In the genomic region with DNA sequence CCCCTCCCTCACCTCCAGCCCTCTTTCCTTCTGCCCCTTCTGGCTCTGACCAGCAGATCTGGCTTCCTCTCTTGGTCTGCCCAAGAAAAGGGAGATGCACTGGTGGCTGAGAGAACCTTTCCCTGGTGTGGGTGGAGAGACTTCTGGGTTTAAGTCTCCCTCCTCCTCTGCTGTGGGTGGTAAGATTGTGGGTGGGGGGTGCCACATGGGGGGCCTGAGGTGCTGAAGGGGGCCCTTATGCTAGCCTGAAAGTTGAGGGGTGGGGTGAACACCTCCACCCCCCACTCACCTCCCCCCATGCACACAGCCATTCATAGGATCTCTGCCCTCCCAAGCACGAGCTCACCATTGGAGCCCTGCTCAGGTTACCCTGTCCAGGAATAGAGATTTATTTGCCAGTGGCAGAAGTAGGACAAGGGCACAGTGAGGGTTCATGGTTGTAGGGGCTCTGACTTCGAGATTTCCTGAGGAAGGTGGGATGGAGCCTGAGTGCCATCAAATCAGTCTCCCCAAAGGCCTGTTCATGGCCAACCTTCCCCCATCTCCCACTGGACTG, we compare ENCODE assay signal across 18 cellular contexts. TPM values are rescaled to one million over a fixed set of nuclear protein-coding genes. Genes with fewer than 3 reads are reported as not detected.
DNase-seq lines count a peak whose midpoint lies in the region; ATAC-seq, FAIRE-seq and TF ChIP-seq lines count a peak whose summit lies in the region.
"Had no signal": no experiment of that assay in that cellular context is flagged by ENCODE, and none has a peak within 500 bp of the region (broad histone marks: within the 10 kb centered on the region; RNA-seq: fewer than 3 reads in every experiment).

No MANE protein-coding gene starts in this region.

- BruUV-seq in MCF 10A (replicated peaks; lab: Mats Ljungman, UMichigan): no TSS peak

- H3K9ac ChIP-seq in trophoblast cell (ENCODE audit: low read length): no peak overlapping the region

- H3K9me3 ChIP-seq in lung (ENCODE audit: control insufficient read depth in 2 of 2, insufficient read depth in 1 of 2, low read length in 1 of 2): no peaks in the 10 kb centered on the region
- H3K9me3 ChIP-seq in trophoblast cell (ENCODE audit: insufficient read depth, low read depth, low read length): peaks cover 5% of the 10 kb centered on the region
- H3K9me3 ChIP-seq: Caco-2 had no signal

- H3K79me1 ChIP-seq in trophoblast cell (ENCODE audit: low read length): no peaks in the 10 kb centered on the region

- H3K36me3 ChIP-seq in lung (ENCODE audit: control insufficient read depth in 2 of 2, insufficient read depth in 2 of 2, low read length in 2 of 2): no peaks in the 10 kb centered on the region
- H3K36me3 ChIP-seq in trophoblast cell (ENCODE audit: control insufficient read depth in 1 of 2, insufficient read depth in 2 of 2, low read length in 2 of 2): no peaks in the 10 kb centered on the region

- H3K27me3 ChIP-seq in lung (ENCODE audit: control insufficient read depth, insufficient read depth) (no peaks in the 10 kb centered on the region), trophoblast cell (ENCODE audit: insufficient read depth, low read length) (peaks cover 36% of the 10 kb centered on the region)

- DNase-seq in HTR-8/SVneo (ENCODE audit: insufficient read length, low spot score) (no peak), lung (ENCODE audit: low spot score) (no peak), trophoblast cell (no peak), MCF 10A (ENCODE audit: unreplicated experiment) (no peak), GM19240 (ENCODE audit: insufficient read length, low spot score) (no peak), CD1c-positive myeloid dendritic cell (ENCODE audit: extremely low spot score) (no peak), sciatic nerve (ENCODE audit: low spot score) (no peak)
- DNase-seq: Caco-2; CD8-positive, alpha-beta memory T cell; DND-41; GDM1; H7 had no signal

- no peak overlapping the region for H4K12ac ChIP-seq in trophoblast cell (ENCODE audit: low read depth, low read length)

- no peaks in the 10 kb centered on the region for H3K79me2 ChIP-seq in trophoblast cell (ENCODE audit: control insufficient read depth, insufficient read depth, low read length, poor library complexity)

- POLR2A ChIA-PET in MCF 10A (lab: Yijun Ruan, JAX): interaction anchor here (0.6 kb wide), 1 partner anchor 26 kb away, joined by 4 read pairs; no protein-coding TSS in a partner anchor

- no peak overlapping the region for H2BK5ac ChIP-seq in trophoblast cell (ENCODE audit: low read depth, low read length, poor library complexity)

- FAIRE-seq in HTR-8/SVneo (lab: Jason Lieb, UNC): peak; percentile 20
- FAIRE-seq: GM18507, HepG2 had no signal

- H3K14ac ChIP-seq in trophoblast cell (ENCODE audit: low read length): no peak overlapping the region

- no peaks in the 10 kb centered on the region for H3K9me3 Mint-ChIP-seq in MCF 10A (ENCODE audit: unreplicated experiment)
- H3K9me3 Mint-ChIP-seq: GM23338 had no signal

- H3K27ac ChIP-seq in lung (ENCODE audit: low read depth in 1 of 2, low read length in 1 of 2) (no peak overlapping the region), trophoblast cell (ENCODE audit: low read depth, low read length) (no peak overlapping the region)

- no peak overlapping the region for H2AFZ ChIP-seq in trophoblast cell (ENCODE audit: insufficient read depth, low read length, poor library complexity)
- H2AFZ ChIP-seq: GM23338 had no signal

- no peak overlapping the region for H3K18ac ChIP-seq in trophoblast cell (ENCODE audit: low read length)

- no peaks in the 10 kb centered on the region for H3K36me3 Mint-ChIP-seq in MCF 10A (ENCODE audit: insufficient read depth, unreplicated experiment)
- H3K36me3 Mint-ChIP-seq: CD8-positive, alpha-beta memory T cell had no signal

- no peak overlapping the region for H2AK5ac ChIP-seq in trophoblast cell (ENCODE audit: low read length)

- TF ChIP-seq CTCF in lung (IDR thresholded peaks at IDR 0.05; ENCODE audit: control extremely low read depth, extremely low read depth): no peak
- TF ChIP-seq CTCF in MCF 10A (IDR thresholded peaks at IDR 0.05; ENCODE audit: unreplicated experiment): no peak

- no peak overlapping the region for H3K4me2 ChIP-seq in trophoblast cell (ENCODE audit: low read length)
- H3K4me2 ChIP-seq: GM23338 had no signal

- H3K4me1 ChIP-seq in lung (ENCODE audit: control insufficient read depth in 2 of 2, insufficient read depth in 2 of 2, low read length in 2 of 2): peaks cover 0 to 7% of the 10 kb centered on the region in 2 donors
- peaks cover 6 to 12% of the 10 kb centered on the region in 2 experiments for H3K4me1 ChIP-seq in trophoblast cell (ENCODE audit: control insufficient read depth in 1 of 2, insufficient read depth in 2 of 2, low read length in 2 of 2)
- H3K4me1 ChIP-seq: Caco-2 had no signal

- H2BK120ac ChIP-seq in trophoblast cell (ENCODE audit: insufficient read depth, low read length, poor library complexity): no peak overlapping the region

- intact Hi-C loops in MCF 10A (cut with micrococcal nuclease): no loop called here
- intact Hi-C loops in sciatic nerve (cut with DNase I): no loop called here

- no peak overlapping the region for H4K8ac ChIP-seq in trophoblast cell (ENCODE audit: low read depth, low read length)

- H3K27me3 Mint-ChIP-seq in MCF 10A (ENCODE audit: insufficient read depth, unreplicated experiment): peaks cover 30% of the 10 kb centered on the region

- no peak overlapping the region for H3K4me3 Mint-ChIP-seq in MCF 10A (ENCODE audit: unreplicated experiment)
- H3K4me3 Mint-ChIP-seq: GM23338 had no signal

- no peak overlapping the region for H3K4me3 ChIP-seq in lung
- peak overlapping the region; percentile 20 for H3K4me3 ChIP-seq in trophoblast cell (ENCODE audit: low read depth, low read length)
- H3K4me3 ChIP-seq: GM23338 had no signal

- H3K27ac Mint-ChIP-seq in MCF 10A (ENCODE audit: low read depth, unreplicated experiment): no peak overlapping the region
- H3K27ac Mint-ChIP-seq: CD14-positive monocyte; CD8-positive, alpha-beta memory T cell; GM23338 had no signal

- 66 to 79% methylated on average over 2 of the region's 2 CpGs for WGBS in lung, 2 donors
- WGBS in trophoblast cell (ENCODE audit: extremely low coverage, insufficient coverage, insufficient read length): no CpG with 5 or more reads among the region's 2 CpGs

- H3K4ac ChIP-seq in trophoblast cell (ENCODE audit: low read depth, low read length): no peak overlapping the region

- CTCF ChIA-PET in MCF 10A (lab: Yijun Ruan, JAX): no interaction called here

- no peak overlapping the region for H2BK12ac ChIP-seq in trophoblast cell (ENCODE audit: low read length)

- ATAC-seq in lung (ENCODE audit: insufficient read depth, low FRiP score): peak; percentile 7
- no peak for ATAC-seq in sciatic nerve
- ATAC-seq: GM23338, HepG2 had no signal

- H3K23ac ChIP-seq in trophoblast cell (ENCODE audit: low read length): no peak overlapping the region

- H4K91ac ChIP-seq in trophoblast cell (ENCODE audit: low read depth, low read length): no peak overlapping the region

- H3K4me1 Mint-ChIP-seq in MCF 10A (ENCODE audit: insufficient read depth, unreplicated experiment): peaks cover 34% of the 10 kb centered on the region

RNA-seq across cellular contexts. Expression of a gene that starts 1.7 kb away (rescaled TPM):
- total RNA-seq in lung (1 to 10 TPM in 1 of 2 donors, not detected in 1; 1.7 TPM), MCF 10A (2022) (0.47 and 1.2 TPM in 2 replicates), sciatic nerve (0.49 TPM)
- polyA plus RNA-seq in lung: under 1 TPM; 0.26 to 0.42 TPM
- not detected in 2 replicates for polyA plus RNA-seq in trophoblast cell (2013)
- total RNA-seq: CD8-positive, alpha-beta memory T cell; HepG2; HT1080 had no signal
- polyA plus RNA-seq: BJ; CD14-positive monocyte; CD8-positive, alpha-beta memory T cell; HepG2 had no signal

RNA-seq across cellular contexts. Expression of a gene that starts 27.4 kb away (rescaled TPM):
- 1,000 to 10,000 TPM; 1,387 to 1,536 TPM for total RNA-seq in lung
- 1,000 to 10,000 TPM; 2,407 to 4,055 TPM for polyA plus RNA-seq in lung
- polyA plus RNA-seq in trophoblast cell (2013): 1,663 and 1,757 TPM in 2 replicates
- total RNA-seq in MCF 10A (2022): 3,055 and 3,511 TPM in 2 replicates
- 1,170 TPM for total RNA-seq in sciatic nerve

RNA-seq across cellular contexts. Expression of a gene that starts 30.0 kb away (rescaled TPM):
- total RNA-seq in lung (10 to 100 TPM in 1 of 2 donors, 1 to 10 TPM in 1; 8.2 to 49.6 TPM), MCF 10A (2022) (6.6 and 7.7 TPM in 2 replicates), sciatic nerve (16.9 TPM)
- 10 to 100 TPM in 1 of 2 donors, 1 to 10 TPM in 1; 6.8 to 35.1 TPM for polyA plus RNA-seq in lung
- polyA plus RNA-seq in trophoblast cell (2013): 0.99 and 1.1 TPM in 2 replicates
